Comparison of ENCODE assay signal across 32 cellular contexts in genomic region chr5:50657044-50657443, GRCh38.
"Had no signal": no experiment of that assay in that cellular context is flagged by ENCODE, and none has a peak within 500 bp of the region (broad histone marks: within the 10 kb centered on the region; RNA-seq: fewer than 3 reads in every experiment).

No MANE protein-coding gene starts in this region.

- H3K27ac Mint-ChIP-seq: activated CD4-positive, alpha-beta T cell treated with anti-CD3 and anti-CD28 coated beads for 36 hours; activated CD8-positive, alpha-beta T cell treated with anti-CD3 and anti-CD28 coated beads, Interleukin-2, amount 10 ng/mL, durations not matched to agents 7 days and 5 days; activated naive CD4-positive, alpha-beta T cell treated with anti-CD3 and anti-CD28 coated beads, Interleukin-2, amount 50 U/mL, for 72 hours; activated naive CD8-positive, alpha-beta T cell treated with anti-CD3 and anti-CD28 coated beads, Interleukin-2, amount 50 U/mL, for 24 hours; T-cell had no signal

- H3K27me3 Mint-ChIP-seq: activated CD4-positive, alpha-beta T cell treated with anti-CD3 and anti-CD28 coated beads for 36 hours; activated naive CD8-positive, alpha-beta T cell treated with anti-CD3 and anti-CD28 coated beads, Interleukin-2, amount 50 U/mL, for 24 hours; T-cell had no signal

- DNase-seq: activated CD4-positive, alpha-beta T cell treated with anti-CD3 and anti-CD28 coated beads for 36 hours; activated CD4-positive, alpha-beta T cell treated with anti-CD3 and anti-CD28 coated beads, Interleukin-2, amount 50 U/mL, for 4 hours; activated CD8-positive, alpha-beta memory T cell treated with anti-CD3 and anti-CD28 coated beads, Interleukin-2, amount 50 U/mL, for 48 hours; activated CD8-positive, alpha-beta T cell treated with anti-CD3 and anti-CD28 coated beads, Interleukin-2, amount 10 ng/mL, durations not matched to agents 7 days and 5 days; activated effector memory CD4-positive, alpha-beta T cell treated with Interleukin-2 at 50 U/mL for 16 hours; activated naive CD4-positive, alpha-beta T cell; activated naive CD8-positive, alpha-beta T cell treated with anti-CD3 and anti-CD28 coated beads, Interleukin-2, amount 50 U/mL, for 24 hours; activated T-cell treated with anti-CD3 and anti-CD28 coated beads, Interleukin-2, amount 50 U/mL, for 1 hour; amniotic stem cell; body of pancreas; central memory CD4-positive, alpha-beta T cell; KG1; NCI-H1092; NCI-H1417; NCI-H1694; NCI-H2029; NCI-H345; NCI-H510A treated with DMSO at 0.1 percent for 48 hours; NCI-H69; NK-92 treated with Interleukin-12 subunit alpha and Interleukin-12 subunit beta, amount 100 ng/mL, for 24 hours; OCI-M1; RPMI8226; T-cell; T-helper 2 cell; T1000; WERI-Rb-1 had no signal

- H3K27me3 ChIP-seq: ascending aorta, body of pancreas had no signal

- H3K4me1 ChIP-seq: ascending aorta had no signal

- H3K9me3 ChIP-seq: ascending aorta, body of pancreas had no signal

- ATAC-seq: activated CD4-positive, alpha-beta T cell treated with anti-CD3 and anti-CD28 coated beads for 36 hours; activated CD8-positive, alpha-beta T cell treated with anti-CD3 and anti-CD28 coated beads, Interleukin-2, amount 10 ng/mL, durations not matched to agents 7 days and 5 days; activated naive CD4-positive, alpha-beta T cell treated with anti-CD3 and anti-CD28 coated beads, Interleukin-2, amount 50 U/mL, for 72 hours; activated naive CD8-positive, alpha-beta T cell treated with anti-CD3 and anti-CD28 coated beads, Interleukin-2, amount 50 U/mL, for 24 hours; body of pancreas; Panc1; Right ventricle myocardium inferior; T-cell had no signal

- H3K4me3 ChIP-seq: ascending aorta, body of pancreas, SK-N-MC had no signal

- H3K36me3 ChIP-seq: ascending aorta, WERI-Rb-1 had no signal

- H3K4me3 Mint-ChIP-seq: activated CD4-positive, alpha-beta T cell treated with anti-CD3 and anti-CD28 coated beads for 36 hours; activated CD8-positive, alpha-beta T cell treated with anti-CD3 and anti-CD28 coated beads, Interleukin-2, amount 10 ng/mL, durations not matched to agents 7 days and 5 days; activated naive CD8-positive, alpha-beta T cell treated with anti-CD3 and anti-CD28 coated beads, Interleukin-2, amount 50 U/mL, for 24 hours; T-cell had no signal

- H3K9me3 Mint-ChIP-seq: activated naive CD8-positive, alpha-beta T cell treated with anti-CD3 and anti-CD28 coated beads, Interleukin-2, amount 50 U/mL, for 24 hours had no signal

- FAIRE-seq: TTC549 had no signal

- H3K27ac ChIP-seq: ascending aorta, body of pancreas, SK-N-MC, WERI-Rb-1 had no signal

- H3K36me3 Mint-ChIP-seq: T-cell had no signal
